9 cellular contexts compared by ENCODE assay signal in the genomic region with DNA sequence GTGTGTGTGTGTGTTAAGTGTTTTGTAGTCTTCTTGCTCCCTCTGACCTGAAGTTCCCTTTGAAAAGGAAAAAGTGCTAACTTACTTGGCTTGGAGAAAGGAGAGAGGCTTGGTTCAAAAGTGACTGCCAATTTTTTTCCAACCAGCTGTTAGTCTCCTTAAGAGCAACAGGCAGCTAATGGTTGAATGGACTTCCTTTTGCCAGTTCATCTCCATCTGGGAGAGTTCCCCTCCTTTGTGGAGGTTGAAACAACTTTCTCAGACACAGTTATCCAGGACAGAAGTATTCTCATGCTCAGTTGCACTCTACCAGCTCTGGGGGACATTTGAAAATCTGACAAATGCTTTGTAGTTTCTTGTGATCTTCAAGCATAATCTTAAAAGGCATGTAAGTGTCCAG. TPM values are rescaled to one million over a fixed set of nuclear protein-coding genes. Genes with fewer than 3 reads are reported as not detected.
DNase-seq lines count a peak whose midpoint lies in the region; ATAC-seq and TF ChIP-seq lines count a peak whose summit lies in the region.
"Had no signal": no experiment of that assay in that cellular context is flagged by ENCODE, and none has a peak within 500 bp of the region (broad histone marks: within the 10 kb centered on the region; RNA-seq: fewer than 3 reads in every experiment).

No MANE protein-coding gene starts in this region.

- H3K4me3 ChIP-seq in DND-41 (ENCODE audit: low read depth in 1 of 2, low read length in 2 of 2) (peak overlapping the region in 1 of 2 experiments; percentile 49; a peak in 2 of 4 replicates), endodermal cell (ENCODE audit: low read length) (no peak overlapping the region), neural progenitor cell (no peak overlapping the region)

- peaks cover 11% of the 10 kb centered on the region for H3F3A ChIP-seq in neural progenitor cell (ENCODE audit: low read depth)

- H3K36me3 ChIP-seq in DND-41 (ENCODE audit: insufficient read depth, low read length) = no peaks in the 10 kb centered on the region
- H3K36me3 ChIP-seq in KOPT-K1 (ENCODE audit: insufficient read depth, low read length) = no peaks in the 10 kb centered on the region
- H3K36me3 ChIP-seq in endodermal cell (ENCODE audit: control insufficient read depth, insufficient read depth, low read length) = no peaks in the 10 kb centered on the region
- no peaks in the 10 kb centered on the region for H3K36me3 ChIP-seq in neural progenitor cell
- H3K36me3 ChIP-seq: left lung had no signal

- peak overlapping the region; percentile 74 for H3K4me2 ChIP-seq in DND-41 (ENCODE audit: insufficient read depth, low read length)
- peak overlapping the region; percentile 50 for H3K4me2 ChIP-seq in neural progenitor cell

- H2AFZ ChIP-seq in DND-41 (ENCODE audit: low read depth, low read length) (peak overlapping the region; percentile 60), neural progenitor cell (replicated peaks) (no peak overlapping the region)

- H3K9me3 ChIP-seq in DND-41 (ENCODE audit: insufficient read depth, low read length, severe bottlenecking) (no peaks in the 10 kb centered on the region), KOPT-K1 (ENCODE audit: insufficient read depth, low read length, poor library complexity, severe bottlenecking) (no peaks in the 10 kb centered on the region), endodermal cell (ENCODE audit: control insufficient read depth, low read length) (no peaks in the 10 kb centered on the region), neural progenitor cell (ENCODE audit: low read depth) (no peaks in the 10 kb centered on the region)
- H3K9me3 ChIP-seq: left lung had no signal

- TF ChIP-seq CTCF in DND-41 (IDR thresholded peaks at IDR 0.05; ENCODE audit: borderline replicate concordance, extremely low read depth, low read length, poor library complexity, severe bottlenecking) (no peak), endodermal cell (conservative IDR thresholded peaks at IDR 0.05) (no peak), neural progenitor cell (IDR thresholded peaks at IDR 0.05) (no peak), GM10266 (IDR thresholded peaks at IDR 0.05; ENCODE audit: control insufficient read depth, insufficient read depth, low read depth, missing control alignments) (no peak)

- DNase-seq in DND-41 = no peak
- DNase-seq in endodermal cell = peak; percentile 45
- DNase-seq in neural progenitor cell (ENCODE audit: low spot score) = peak; percentile 8
- DNase-seq in AML-193 (lab: John Stamatoyannopoulos, UW) = no peak
- DNase-seq in LoVo (ENCODE audit: low spot score) = no peak
- DNase-seq in GM10266 (ENCODE audit: extremely low spot score) = no peak
- DNase-seq: left lung, NCI-H524 treated with DMSO at 0.1 percent for 48 hours had no signal

- H4K20me1 ChIP-seq in DND-41 (ENCODE audit: insufficient read depth, low read length) = no peaks in the 10 kb centered on the region
- no peaks in the 10 kb centered on the region for H4K20me1 ChIP-seq in neural progenitor cell (ENCODE audit: low read depth)

- no peak overlapping the region for H3K27ac Mint-ChIP-seq in endodermal cell
- H3K27ac Mint-ChIP-seq in neural progenitor cell = peak overlapping the region; percentile 74

- ATAC-seq in DND-41 (ENCODE audit: insufficient read depth, low read depth) = no peak
- ATAC-seq: left lung had no signal

- H3K4me3 Mint-ChIP-seq in endodermal cell (no peak overlapping the region), neural progenitor cell (no peak overlapping the region)

- peaks cover 6% of the 10 kb centered on the region for H3K9me3 Mint-ChIP-seq in endodermal cell
- H3K9me3 Mint-ChIP-seq in neural progenitor cell = peaks cover 7% of the 10 kb centered on the region

- H3K36me3 Mint-ChIP-seq in endodermal cell (ENCODE audit: low read depth) = peaks cover 5% of the 10 kb centered on the region
- peaks cover 6% of the 10 kb centered on the region for H3K36me3 Mint-ChIP-seq in neural progenitor cell

- H3K4me1 Mint-ChIP-seq in endodermal cell (peaks cover 60% of the 10 kb centered on the region), neural progenitor cell (peaks cover 61% of the 10 kb centered on the region)

- H3K27ac ChIP-seq in DND-41 (ENCODE audit: low read length) (peak overlapping the region; percentile 96), KOPT-K1 (ENCODE audit: low read depth, low read length, poor library complexity, severe bottlenecking) (peak overlapping the region; percentile 89), endodermal cell (ENCODE audit: low read depth, low read length) (no peak overlapping the region), neural progenitor cell (no peak overlapping the region)

- peak overlapping the region; percentile 57 for H3K9ac ChIP-seq in DND-41 (ENCODE audit: low read depth, low read length)
- H3K9ac ChIP-seq in endodermal cell (ENCODE audit: extremely low read depth, low read length, poor library complexity, severe bottlenecking) = no peak overlapping the region
- H3K9ac ChIP-seq in neural progenitor cell = no peak overlapping the region

- peaks cover 99% of the 10 kb centered on the region for H3K4me1 ChIP-seq in DND-41 (ENCODE audit: insufficient read depth, low read length)
- peaks cover 18% of the 10 kb centered on the region for H3K4me1 ChIP-seq in endodermal cell (ENCODE audit: control insufficient read depth, insufficient read depth, low read length)
- peaks cover 28% of the 10 kb centered on the region for H3K4me1 ChIP-seq in neural progenitor cell

- H3K27me3 ChIP-seq in DND-41 (ENCODE audit: insufficient read depth, low read length, poor library complexity) (no peaks in the 10 kb centered on the region), endodermal cell (ENCODE audit: control insufficient read depth, insufficient read depth, low read length, poor library complexity, severe bottlenecking) (no peaks in the 10 kb centered on the region), neural progenitor cell (no peaks in the 10 kb centered on the region)
- H3K27me3 ChIP-seq: left lung had no signal

- H3K79me2 ChIP-seq in DND-41 (ENCODE audit: insufficient read depth, low read length) (peaks cover 51% of the 10 kb centered on the region), neural progenitor cell (ENCODE audit: low read depth) (no peaks in the 10 kb centered on the region)

- H3K27me3 Mint-ChIP-seq in endodermal cell (ENCODE audit: insufficient read depth) (no peaks in the 10 kb centered on the region), neural progenitor cell (ENCODE audit: insufficient read depth, low read depth) (peaks cover 18% of the 10 kb centered on the region)

RNA-seq across cellular contexts. Expression of a gene that starts 4.5 kb away (rescaled TPM):
- total RNA-seq in endodermal cell (10 to 100 TPM in 1 of 2 donors, 1 to 10 TPM in 1; 9.3 to 10.4 TPM), neural progenitor cell (ENCODE audit: low replicate concordance) (0.26 and 1.1 TPM in 2 replicates)
- polyA plus RNA-seq in endodermal cell (2013, experiment 1 of 2) = 7.0 TPM
- polyA plus RNA-seq in endodermal cell (2013, experiment 2 of 2) = 6.5 TPM

Comparison
In these comparisons a context has a peak if more than half of its experiments do, and no peak if none do; other contexts are left out.
1. DNase-seq: peak in endodermal cell (single experiment) and neural progenitor cell (single experiment); none in DND-41 (single experiment), AML-193 (0 of 2), LoVo (single experiment) and GM10266 (single experiment).
2. H3K27ac ChIP-seq: peak in DND-41 (single experiment) and KOPT-K1 (single experiment); none in endodermal cell (single experiment) and neural progenitor cell (single experiment).